In the genomic region with DNA sequence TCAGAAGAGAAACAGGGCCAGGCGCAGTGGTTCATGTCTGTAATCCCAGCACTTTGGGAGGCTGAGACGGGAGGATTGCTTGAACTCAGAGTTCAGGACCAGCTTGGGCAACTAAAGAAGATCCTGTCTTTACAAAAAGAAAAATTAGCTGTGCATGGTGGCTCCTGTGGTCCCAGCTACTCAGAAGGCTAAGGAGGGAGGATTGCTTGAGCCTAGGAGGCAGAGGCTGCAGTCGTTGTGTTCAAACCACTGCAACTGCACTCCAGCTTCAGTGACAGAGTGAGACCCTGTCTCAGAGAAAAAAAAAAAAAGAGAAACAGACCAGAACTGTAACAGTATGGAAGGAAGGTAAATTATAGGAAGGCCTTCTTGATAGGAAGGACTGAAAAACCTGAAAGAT, we compare ENCODE assay signal across 13 cellular contexts. TPM values are rescaled to one million over a fixed set of nuclear protein-coding genes. Genes with fewer than 3 reads are reported as not detected.
A peak's percentile ranks its signal among the peaks of the same experiment; 100 is the strongest.
DNase-seq lines count a peak whose midpoint lies in the region; ATAC-seq and TF ChIP-seq lines count a peak whose summit lies in the region.
"Had no signal": no experiment of that assay in that cellular context is flagged by ENCODE, and none has a peak within 500 bp of the region (broad histone marks: within the 10 kb centered on the region; RNA-seq: fewer than 3 reads in every experiment).

No MANE protein-coding gene starts in this region.

- 80 to 87% methylated on average over 3 of the region's 3 CpGs for WGBS in thyroid gland, 2 donors
- WGBS in testis, 2 donors, result 59 to 68% methylated on average over 3 of the region's 3 CpGs

- DNase-seq in GM23338 (ENCODE audit: low spot score) (no peak), RWPE2 (ENCODE audit: low spot score) (no peak), epithelial cell of prostate (ENCODE audit: low read depth, low spot score) (no peak), thyroid gland (no peak), NCI-H526 treated with DMSO at 0.1 percent for 48 hours (lab: John Stamatoyannopoulos, UW) (no peak), testis (no peak)
- no peak for DNase-seq in activated CD4-positive, alpha-beta T cell treated with anti-CD3 and anti-CD28 coated beads, Interleukin-2, amount 10 ng/mL, durations not matched to agents 24 days and 14 days
- DNase-seq: DMS79 treated with DMSO at 0.1 percent for 48 hours, NCI-H1048, NCI-H2081, NCI-H446, SIG-M5 had no signal

- H3K27ac Mint-ChIP-seq in GM23338, result 0 out of 2 replicates have a peak overlapping the region, but pooled peaks have one; percentile 56
- no peak overlapping the region for H3K27ac Mint-ChIP-seq in activated CD4-positive, alpha-beta T cell treated with anti-CD3 and anti-CD28 coated beads, Interleukin-2, amount 10 ng/mL, durations not matched to agents 24 days and 14 days
- H3K27ac Mint-ChIP-seq: CD14-positive monocyte had no signal

- H3K9me3 Mint-ChIP-seq in GM23338, result no peaks in the 10 kb centered on the region
- no peaks in the 10 kb centered on the region for H3K9me3 Mint-ChIP-seq in activated CD4-positive, alpha-beta T cell treated with anti-CD3 and anti-CD28 coated beads, Interleukin-2, amount 10 ng/mL, durations not matched to agents 24 days and 14 days

- H3K4me3 Mint-ChIP-seq in GM23338, result no peak overlapping the region
- no peak overlapping the region for H3K4me3 Mint-ChIP-seq in activated CD4-positive, alpha-beta T cell treated with anti-CD3 and anti-CD28 coated beads, Interleukin-2, amount 10 ng/mL, durations not matched to agents 24 days and 14 days
- H3K4me3 Mint-ChIP-seq: CD14-positive monocyte had no signal

- TF ChIP-seq CTCF in GM23338 (conservative IDR thresholded peaks at IDR 0.05; ENCODE audit: low read depth in 2 of 2), result no peak
- TF ChIP-seq CTCF in RWPE2 (IDR thresholded peaks at IDR 0.05; ENCODE audit: poor library complexity, severe bottlenecking), result no peak
- TF ChIP-seq CTCF in thyroid gland (IDR thresholded peaks at IDR 0.05), result no peak
- no peak for TF ChIP-seq CTCF in testis (IDR thresholded peaks at IDR 0.05)

- no peak overlapping the region for H3K4me3 ChIP-seq in GM23338
- no peak overlapping the region for H3K4me3 ChIP-seq in RWPE2 (ENCODE audit: severe bottlenecking)
- H3K4me3 ChIP-seq in thyroid gland (replicated peaks in 1 of 3), result no peak overlapping the region
- H3K4me3 ChIP-seq in testis, result no peak overlapping the region

- H3K27ac ChIP-seq in GM23338 (ENCODE audit: low read depth) (no peak overlapping the region), RWPE2 (ENCODE audit: poor library complexity, severe bottlenecking) (peak overlapping the region; percentile 15), epithelial cell of prostate (peak overlapping the region; percentile 75), thyroid gland (peak overlapping the region; percentile 86 to 90 (median 89)), testis (no peak overlapping the region)

- no peaks in the 10 kb centered on the region for H3K27me3 ChIP-seq in GM23338 (ENCODE audit: insufficient read depth)
- H3K27me3 ChIP-seq in RWPE2 (ENCODE audit: insufficient read depth, poor library complexity, severe bottlenecking), result no peaks in the 10 kb centered on the region
- H3K27me3 ChIP-seq in thyroid gland, result no peaks in the 10 kb centered on the region
- no peaks in the 10 kb centered on the region for H3K27me3 ChIP-seq in testis

- H3K36me3 Mint-ChIP-seq in GM23338 (ENCODE audit: low read depth), result no peaks in the 10 kb centered on the region
- no peaks in the 10 kb centered on the region for H3K36me3 Mint-ChIP-seq in activated CD4-positive, alpha-beta T cell treated with anti-CD3 and anti-CD28 coated beads, Interleukin-2, amount 10 ng/mL, durations not matched to agents 24 days and 14 days (ENCODE audit: low read depth)
- H3K36me3 Mint-ChIP-seq: CD14-positive monocyte had no signal

- H2AFZ ChIP-seq in GM23338, result 0 out of 2 replicates have a peak overlapping the region, but pooled peaks have one; percentile 28

- H3K9me3 ChIP-seq in RWPE2 (ENCODE audit: severe bottlenecking), result no peaks in the 10 kb centered on the region
- no peaks in the 10 kb centered on the region for H3K9me3 ChIP-seq in thyroid gland
- H3K9me3 ChIP-seq in testis, result no peaks in the 10 kb centered on the region

- H3K27me3 Mint-ChIP-seq in GM23338 (ENCODE audit: insufficient read depth, low read depth, poor library complexity), result peaks cover 7% of the 10 kb centered on the region
- peaks cover 12% of the 10 kb centered on the region for H3K27me3 Mint-ChIP-seq in activated CD4-positive, alpha-beta T cell treated with anti-CD3 and anti-CD28 coated beads, Interleukin-2, amount 10 ng/mL, durations not matched to agents 24 days and 14 days

- TF ChIP-seq POLR2A in thyroid gland (IDR thresholded peaks at IDR 0.05), result no peak
- no peak for TF ChIP-seq POLR2A in testis (IDR thresholded peaks at IDR 0.05)

- H3K4me1 Mint-ChIP-seq in GM23338, result peaks cover 24% of the 10 kb centered on the region
- H3K4me1 Mint-ChIP-seq in activated CD4-positive, alpha-beta T cell treated with anti-CD3 and anti-CD28 coated beads, Interleukin-2, amount 10 ng/mL, durations not matched to agents 24 days and 14 days, result peaks cover 2% of the 10 kb centered on the region

- intact Hi-C loops in thyroid gland (cut with DNase I) (no loop called here), testis (cut with DNase I; ENCODE audit: low total_unique reads) (no loop called here)
- intact Hi-C loops in activated CD4-positive, alpha-beta T cell treated with anti-CD3 and anti-CD28 coated beads, Interleukin-2, amount 10 ng/mL, durations not matched to agents 24 days and 14 days (cut with micrococcal nuclease), result no loop called here

- no peaks in the 10 kb centered on the region for H3F3A ChIP-seq in GM23338 (replicated peaks; ENCODE audit: low read depth)

- no peak overlapping the region for H3K4me2 ChIP-seq in GM23338

- no peaks in the 10 kb centered on the region for H3K9me2 ChIP-seq in GM23338 (ENCODE audit: insufficient read depth)

- H3K4me1 ChIP-seq in GM23338 (ENCODE audit: insufficient read depth) (peaks cover 11% of the 10 kb centered on the region), RWPE2 (ENCODE audit: insufficient read depth, poor library complexity, severe bottlenecking) (peaks cover 21% of the 10 kb centered on the region), thyroid gland (peaks cover 55 to 65% of the 10 kb centered on the region in 2 donors), testis (peaks cover 4% of the 10 kb centered on the region)

- H3K79me2 ChIP-seq in GM23338 (replicated peaks; ENCODE audit: insufficient read depth), result no peaks in the 10 kb centered on the region

- H3K36me3 ChIP-seq in GM23338 (ENCODE audit: insufficient read depth) (no peaks in the 10 kb centered on the region), RWPE2 (ENCODE audit: low read depth) (no peaks in the 10 kb centered on the region), thyroid gland (no peaks in the 10 kb centered on the region), testis (ENCODE audit: low read depth, missing control alignments) (no peaks in the 10 kb centered on the region)

- ATAC-seq in GM23338 (no peak), RWPE2 (ENCODE audit: low read depth) (no peak)

- H4K20me1 ChIP-seq in GM23338 (replicated peaks; ENCODE audit: insufficient read depth), result no peaks in the 10 kb centered on the region

TF ChIP-seq in GM23338, 12 proteins besides CTCF, POLR2A, EP300 and RAD21 (continues in another document):
- TF ChIP-seq, protein P1, sequence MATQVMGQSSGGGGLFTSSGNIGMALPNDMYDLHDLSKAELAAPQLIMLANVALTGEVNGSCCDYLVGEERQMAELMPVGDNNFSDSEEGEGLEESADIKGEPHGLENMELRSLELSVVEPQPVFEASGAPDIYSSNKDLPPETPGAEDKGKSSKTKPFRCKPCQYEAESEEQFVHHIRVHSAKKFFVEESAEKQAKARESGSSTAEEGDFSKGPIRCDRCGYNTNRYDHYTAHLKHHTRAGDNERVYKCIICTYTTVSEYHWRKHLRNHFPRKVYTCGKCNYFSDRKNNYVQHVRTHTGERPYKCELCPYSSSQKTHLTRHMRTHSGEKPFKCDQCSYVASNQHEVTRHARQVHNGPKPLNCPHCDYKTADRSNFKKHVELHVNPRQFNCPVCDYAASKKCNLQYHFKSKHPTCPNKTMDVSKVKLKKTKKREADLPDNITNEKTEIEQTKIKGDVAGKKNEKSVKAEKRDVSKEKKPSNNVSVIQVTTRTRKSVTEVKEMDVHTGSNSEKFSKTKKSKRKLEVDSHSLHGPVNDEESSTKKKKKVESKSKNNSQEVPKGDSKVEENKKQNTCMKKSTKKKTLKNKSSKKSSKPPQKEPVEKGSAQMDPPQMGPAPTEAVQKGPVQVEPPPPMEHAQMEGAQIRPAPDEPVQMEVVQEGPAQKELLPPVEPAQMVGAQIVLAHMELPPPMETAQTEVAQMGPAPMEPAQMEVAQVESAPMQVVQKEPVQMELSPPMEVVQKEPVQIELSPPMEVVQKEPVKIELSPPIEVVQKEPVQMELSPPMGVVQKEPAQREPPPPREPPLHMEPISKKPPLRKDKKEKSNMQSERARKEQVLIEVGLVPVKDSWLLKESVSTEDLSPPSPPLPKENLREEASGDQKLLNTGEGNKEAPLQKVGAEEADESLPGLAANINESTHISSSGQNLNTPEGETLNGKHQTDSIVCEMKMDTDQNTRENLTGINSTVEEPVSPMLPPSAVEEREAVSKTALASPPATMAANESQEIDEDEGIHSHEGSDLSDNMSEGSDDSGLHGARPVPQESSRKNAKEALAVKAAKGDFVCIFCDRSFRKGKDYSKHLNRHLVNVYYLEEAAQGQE (IDR thresholded peaks at IDR 0.05; ENCODE audit: unreplicated experiment), result no peak
- no peak for TF ChIP-seq ZNF331 (CRISPR knock-in tag; IDR thresholded peaks at IDR 0.05; ENCODE audit: low read depth)

RNA-seq across cellular contexts. Expression of a gene that starts 10.3 kb away (rescaled TPM):
- total RNA-seq in GM23338 (2014; rRNA removed; shearing (Covaris generic)), result 7.2 and 8.7 TPM in 2 replicates
- polyA plus RNA-seq in GM23338 (2016; fragmentation: Nextera tagmentation; extraction: Ambion mirVana), result 9.5 and 11.5 TPM in 2 replicates
- total RNA-seq in thyroid gland, result 10 to 100 TPM; 32.8 to 57.4 (median 48.9) TPM
- 10 to 100 TPM; 26.5 to 45.6 TPM for total RNA-seq in testis
- polyA plus RNA-seq in testis (ENCODE audit: insufficient read depth, low read depth, low replicate concordance), result 48.2 TPM
- total RNA-seq in activated CD4-positive, alpha-beta T cell treated with anti-CD3 and anti-CD28 coated beads, Interleukin-2, amount 10 ng/mL, durations not matched to agents 24 days and 14 days, result 3.3 and 3.5 TPM in 2 replicates

Comparison
In these comparisons a context has a peak if more than half of its experiments do, and no peak if none do; other contexts are left out.
1. H3K27ac ChIP-seq: peak in RWPE2 (single experiment), epithelial cell of prostate (single experiment) and thyroid gland (3 of 3); none in GM23338 (single experiment) and testis (0 of 2).